ENCODE assay signal across 1 cellular context in the genomic region with DNA sequence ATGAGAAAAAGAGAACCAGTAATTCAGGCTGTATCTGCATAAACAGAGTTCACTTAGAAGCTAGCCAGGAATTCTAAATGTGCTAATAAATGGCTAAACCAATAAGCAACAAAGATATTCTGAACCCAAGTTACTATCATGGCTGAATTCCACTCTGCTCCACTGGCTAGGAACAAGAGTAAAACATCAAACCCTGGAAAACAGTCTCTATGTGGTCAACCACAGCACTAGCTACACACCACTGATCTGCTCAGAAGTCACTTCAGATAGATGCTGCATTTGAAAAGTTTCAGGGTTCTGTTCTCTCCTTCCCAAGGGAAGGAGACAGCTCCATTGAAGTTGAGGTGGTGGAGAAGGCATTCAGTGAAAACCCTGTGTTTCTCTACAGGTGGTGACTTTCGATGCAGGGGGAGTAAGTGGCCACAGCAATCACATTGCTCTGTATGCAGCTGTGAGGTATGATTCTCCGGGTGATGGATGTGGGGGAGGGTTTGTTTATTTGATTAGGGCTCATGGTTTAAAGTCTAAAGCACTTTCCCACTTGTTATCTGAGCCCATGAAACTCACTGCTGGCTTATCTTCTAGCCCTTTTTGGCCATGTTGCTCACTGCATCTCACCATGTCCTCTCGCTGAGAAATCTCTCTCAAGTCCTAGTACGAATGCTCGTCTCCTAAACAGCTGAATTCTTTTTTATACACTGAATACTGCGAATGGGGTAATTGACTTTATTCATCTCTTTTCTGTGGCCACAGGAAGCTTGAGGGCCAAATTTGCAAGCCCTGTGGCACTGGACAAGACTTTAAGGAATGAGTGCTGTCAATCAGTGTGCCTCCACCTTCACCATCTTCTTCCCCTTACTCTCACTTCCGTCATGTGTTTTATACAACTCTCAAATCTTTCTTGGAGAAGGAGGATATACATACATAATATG.
TF ChIP-seq lines count a peak whose summit lies in the region.

No MANE protein-coding gene starts in this region.

TF ChIP-seq in K562, 482 proteins besides CTCF, POLR2A, EP300 and RAD21 (continues in another document):
- TF ChIP-seq CXXC5 (CRISPR knock-in tag; IDR thresholded peaks at IDR 0.05) (0 out of 2 replicates have a peak, but pooled peaks have one; percentile 18), TEAD4 (IDR thresholded peaks at IDR 0.05; ENCODE audit: low read length) (peak; percentile 89), TEAD4 (CRISPR knock-in tag; IDR thresholded peaks at IDR 0.05; ENCODE audit: borderline replicate concordance) (no peak), EGR1 (conservative IDR thresholded peaks at IDR 0.05) (peak; percentile 47; the same call in 1 of the 2 replicates), CBFB (CRISPR knock-in tag; IDR thresholded peaks at IDR 0.05) (no peak), PHF20 (IDR thresholded peaks at IDR 0.05; ENCODE audit: partially characterized antibody) (peak; percentile 67), ARNT (IDR thresholded peaks at IDR 0.05) (peak; percentile 48 to 57; a peak in 2 of 4 replicates), MYBL2 (IDR thresholded peaks at IDR 0.05; ENCODE audit: low read depth) (no peak), MYBL2 (CRISPR knock-in tag; IDR thresholded peaks at IDR 0.05; ENCODE audit: borderline replicate concordance) (no peak), PML (IDR thresholded peaks at IDR 0.05; ENCODE audit: low read length) (peak; percentile 78), MTA1 (IDR thresholded peaks at IDR 0.05; ENCODE audit: borderline replicate concordance) (peak; percentile 33; the same call in 1 of the 2 replicates), SRSF1 (IDR thresholded peaks at IDR 0.05; ENCODE audit: low read depth, low read length) (no peak), RNF2 (IDR thresholded peaks at IDR 0.05) (peak; percentile 39; the same call in 1 of the 2 replicates), NFIX (CRISPR knock-in tag; IDR thresholded peaks at IDR 0.05; ENCODE audit: low read depth) (no peak), NBN (IDR thresholded peaks at IDR 0.05; ENCODE audit: low read depth) (peak; percentile 74; the same call in 1 of the 2 replicates), ZNF311 (CRISPR knock-in tag; IDR thresholded peaks at IDR 0.05) (no peak), SMARCB1 (IDR thresholded peaks at IDR 0.05; ENCODE audit: insufficient read length, low read depth) (no peak), ID3 (CRISPR knock-in tag; IDR thresholded peaks at IDR 0.05) (no peak), ID3 (tag; IDR thresholded peaks at IDR 0.05) (peak; percentile 65; the same call in 1 of the 2 replicates), HDAC3 (IDR thresholded peaks at IDR 0.05; ENCODE audit: borderline replicate concordance, partially characterized antibody) (peak; percentile 83), KLF16 (IDR thresholded peaks at IDR 0.05) (peak; percentile 83), NFATC3 (IDR thresholded peaks at IDR 0.05) (0 out of 2 replicates have a peak, but pooled peaks have one; percentile 33), TCF7 (IDR thresholded peaks at IDR 0.05; ENCODE audit: borderline replicate concordance) (0 out of 2 replicates have a peak, but pooled peaks have one; percentile 66), ARID1B (IDR thresholded peaks at IDR 0.05) (peak; percentile 92), SMARCC2 (IDR thresholded peaks at IDR 0.05; ENCODE audit: low read depth) (peak; percentile 30; the same call in 1 of the 2 replicates), EHMT2 (IDR thresholded peaks at IDR 0.05) (0 out of 2 replicates have a peak, but pooled peaks have one; percentile 25), ATF4 (CRISPR knock-in tag; IDR thresholded peaks at IDR 0.05) (no peak), ZEB2 (IDR thresholded peaks at IDR 0.05) (peak; percentile 67; the same call in 1 of the 2 replicates), TBL1XR1 (IDR thresholded peaks at IDR 0.05; ENCODE audit: low read length in 2 of 2) (peak in 1 of 2 experiments; percentile 78; a peak in 2 of 4 replicates), JUN (IDR thresholded peaks at IDR 0.05; ENCODE audit: borderline replicate concordance, low read depth, low read length) (no peak), JUN (CRISPR knock-in tag; IDR thresholded peaks at IDR 0.05; ENCODE audit: borderline replicate concordance) (no peak), L3MBTL2 (IDR thresholded peaks at IDR 0.05) (peak; percentile 19; the same call in 1 of the 2 replicates), TFAP4 (CRISPR knock-in tag; IDR thresholded peaks at IDR 0.05; ENCODE audit: borderline replicate concordance) (peak; percentile 53), NFIC (IDR thresholded peaks at IDR 0.05) (peak; percentile 84), POLR3G (IDR thresholded peaks at IDR 0.05; ENCODE audit: extremely low read depth, insufficient read length, insufficient replicate concordance) (no peak), FOXM1 (IDR thresholded peaks at IDR 0.05; ENCODE audit: low read depth) (peak; percentile 77), FOXM1 (CRISPR knock-in tag; IDR thresholded peaks at IDR 0.05; ENCODE audit: low read depth) (no peak), TAF15 (IDR thresholded peaks at IDR 0.05; ENCODE audit: low read depth, low read length) (no peak), CCNT2 (IDR thresholded peaks at IDR 0.05; ENCODE audit: borderline replicate concordance, extremely low read depth, insufficient read length, low read depth, low read length) (peak; percentile 79), STAT5A (IDR thresholded peaks at IDR 0.05; ENCODE audit: borderline replicate concordance, low read length) (peak; percentile 68; the same call in 1 of the 2 replicates), BCOR (IDR thresholded peaks at IDR 0.05) (peak; percentile 78), GATAD2A (IDR thresholded peaks at IDR 0.05) (peak; percentile 85; the same call in 1 of the 2 replicates), NCOA1 (IDR thresholded peaks at IDR 0.05; ENCODE audit: low read depth) (peak; percentile 47; the same call in 1 of the 2 replicates), MAZ (CRISPR knock-in tag; conservative IDR thresholded peaks at IDR 0.05 in 1 of 2, IDR thresholded peaks at IDR 0.05 in 1 of 2) (no peak), PTBP1 (IDR thresholded peaks at IDR 0.05; ENCODE audit: low read depth, low read length) (no peak), KHSRP (IDR thresholded peaks at IDR 0.05) (0 out of 2 replicates have a peak, but pooled peaks have one; percentile 40), ZNF512 (tag; IDR thresholded peaks at IDR 0.05) (no peak), NCOR1 (IDR thresholded peaks at IDR 0.05) (peak; percentile 91), BHLHE40 (IDR thresholded peaks at IDR 0.05; ENCODE audit: low read length) (peak; percentile 32; the same call in 1 of the 2 replicates), HDAC2 (IDR thresholded peaks at IDR 0.05) (peak; percentile 88), ZNF146 (CRISPR knock-in tag; IDR thresholded peaks at IDR 0.05; ENCODE audit: unreplicated experiment) (no peak), MTA2 (IDR thresholded peaks at IDR 0.05; ENCODE audit: low read depth) (peak; percentile 84), CREM (IDR thresholded peaks at IDR 0.05; ENCODE audit: low read depth) (peak; percentile 36; the same call in 1 of the 2 replicates), ZNF277 (CRISPR knock-in tag; IDR thresholded peaks at IDR 0.05; ENCODE audit: borderline replicate concordance) (no peak), PKNOX1 (IDR thresholded peaks at IDR 0.05) (peak; percentile 84), MEIS2 (IDR thresholded peaks at IDR 0.05; ENCODE audit: partially characterized antibody) (peak; percentile 69), FOXA3 (CRISPR knock-in tag; conservative IDR thresholded peaks at IDR 0.05 in 1 of 2, IDR thresholded peaks at IDR 0.05 in 1 of 2) (peak; percentile 76 to 81), MYNN (IDR thresholded peaks at IDR 0.05) (0 out of 2 replicates have a peak, but pooled peaks have one; percentile 11), MYNN (CRISPR knock-in tag; IDR thresholded peaks at IDR 0.05) (no peak), HMGN3 (IDR thresholded peaks at IDR 0.05; ENCODE audit: borderline replicate concordance, extremely low read depth, insufficient read length, low read depth, low read length) (peak; percentile 57), RB1 (IDR thresholded peaks at IDR 0.05; ENCODE audit: low read depth) (0 out of 2 replicates have a peak, but pooled peaks have one; percentile 40)
- TF ChIP-seq, protein P1, sequence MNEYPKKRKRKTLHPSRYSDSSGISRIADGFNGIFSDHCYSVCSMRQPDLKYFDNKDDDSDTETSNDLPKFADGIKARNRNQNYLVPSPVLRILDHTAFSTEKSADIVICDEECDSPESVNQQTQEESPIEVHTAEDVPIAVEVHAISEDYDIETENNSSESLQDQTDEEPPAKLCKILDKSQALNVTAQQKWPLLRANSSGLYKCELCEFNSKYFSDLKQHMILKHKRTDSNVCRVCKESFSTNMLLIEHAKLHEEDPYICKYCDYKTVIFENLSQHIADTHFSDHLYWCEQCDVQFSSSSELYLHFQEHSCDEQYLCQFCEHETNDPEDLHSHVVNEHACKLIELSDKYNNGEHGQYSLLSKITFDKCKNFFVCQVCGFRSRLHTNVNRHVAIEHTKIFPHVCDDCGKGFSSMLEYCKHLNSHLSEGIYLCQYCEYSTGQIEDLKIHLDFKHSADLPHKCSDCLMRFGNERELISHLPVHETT (CRISPR knock-in tag; conservative IDR thresholded peaks at IDR 0.05 in 1 of 2, IDR thresholded peaks at IDR 0.05 in 1 of 2), result no peak
- TF ChIP-seq, protein P2, sequence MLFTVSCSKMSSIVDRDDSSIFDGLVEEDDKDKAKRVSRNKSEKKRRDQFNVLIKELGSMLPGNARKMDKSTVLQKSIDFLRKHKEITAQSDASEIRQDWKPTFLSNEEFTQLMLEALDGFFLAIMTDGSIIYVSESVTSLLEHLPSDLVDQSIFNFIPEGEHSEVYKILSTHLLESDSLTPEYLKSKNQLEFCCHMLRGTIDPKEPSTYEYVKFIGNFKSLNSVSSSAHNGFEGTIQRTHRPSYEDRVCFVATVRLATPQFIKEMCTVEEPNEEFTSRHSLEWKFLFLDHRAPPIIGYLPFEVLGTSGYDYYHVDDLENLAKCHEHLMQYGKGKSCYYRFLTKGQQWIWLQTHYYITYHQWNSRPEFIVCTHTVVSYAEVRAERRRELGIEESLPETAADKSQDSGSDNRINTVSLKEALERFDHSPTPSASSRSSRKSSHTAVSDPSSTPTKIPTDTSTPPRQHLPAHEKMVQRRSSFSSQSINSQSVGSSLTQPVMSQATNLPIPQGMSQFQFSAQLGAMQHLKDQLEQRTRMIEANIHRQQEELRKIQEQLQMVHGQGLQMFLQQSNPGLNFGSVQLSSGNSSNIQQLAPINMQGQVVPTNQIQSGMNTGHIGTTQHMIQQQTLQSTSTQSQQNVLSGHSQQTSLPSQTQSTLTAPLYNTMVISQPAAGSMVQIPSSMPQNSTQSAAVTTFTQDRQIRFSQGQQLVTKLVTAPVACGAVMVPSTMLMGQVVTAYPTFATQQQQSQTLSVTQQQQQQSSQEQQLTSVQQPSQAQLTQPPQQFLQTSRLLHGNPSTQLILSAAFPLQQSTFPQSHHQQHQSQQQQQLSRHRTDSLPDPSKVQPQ (CRISPR knock-in tag; IDR thresholded peaks at IDR 0.05; ENCODE audit: borderline replicate concordance), result no peak
- TF ChIP-seq, protein P3, sequence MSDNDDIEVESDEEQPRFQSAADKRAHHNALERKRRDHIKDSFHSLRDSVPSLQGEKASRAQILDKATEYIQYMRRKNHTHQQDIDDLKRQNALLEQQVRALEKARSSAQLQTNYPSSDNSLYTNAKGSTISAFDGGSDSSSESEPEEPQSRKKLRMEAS (CRISPR knock-in tag; IDR thresholded peaks at IDR 0.05), result peak; percentile 56; the same call in 1 of the 2 replicates
